Comparison of ENCODE assay signal across 1 cellular context in genomic region chr19:36128392-36128736, GRCh38.
TF ChIP-seq lines count a peak whose summit lies in the region.

No MANE protein-coding gene starts in this region.

TF ChIP-seq in WTC11, 78 proteins besides CTCF, POLR2A, EP300 and RAD21 (continued from another document):
- TF ChIP-seq ZBTB43 (CRISPR knock-in tag; IDR thresholded peaks at IDR 0.05) (no peak), USF2 (CRISPR knock-in tag; IDR thresholded peaks at IDR 0.05) (no peak), ZNF232 (CRISPR knock-in tag; IDR thresholded peaks at IDR 0.05) (no peak)
